ENCODE assay signal across 28 cellular contexts in the genomic region with DNA sequence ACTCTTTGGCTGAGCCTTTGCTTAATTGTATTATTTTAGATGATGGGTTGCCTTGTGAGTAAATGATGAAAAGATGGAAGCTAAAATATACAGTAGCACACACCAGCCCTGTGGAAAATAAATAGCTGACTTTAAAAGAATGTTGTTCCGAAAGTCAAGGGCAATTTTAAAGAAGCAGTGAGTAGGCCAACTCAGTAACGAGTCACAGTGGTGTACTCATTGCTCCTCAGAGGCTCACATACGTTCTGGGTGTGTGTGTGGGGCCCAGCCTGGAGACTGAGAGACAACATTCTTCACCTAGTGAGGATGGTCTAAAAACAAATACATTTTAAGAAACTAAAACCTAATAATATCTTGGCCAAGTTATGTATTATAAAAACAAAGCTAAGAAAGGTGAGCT.
DNase-seq lines count a peak whose midpoint lies in the region; ATAC-seq, FAIRE-seq and TF ChIP-seq lines count a peak whose summit lies in the region.
"Had no signal": no experiment of that assay in that cellular context is flagged by ENCODE, and none has a peak within 500 bp of the region (broad histone marks: within the 10 kb centered on the region; RNA-seq: fewer than 3 reads in every experiment).

No MANE protein-coding gene starts in this region.

- no peaks in the 10 kb centered on the region for H3K36me3 ChIP-seq in MG63
- no peaks in the 10 kb centered on the region for H3K36me3 ChIP-seq in bronchial epithelial cell (ENCODE audit: control insufficient read depth, insufficient read depth, low read length)
- H3K36me3 ChIP-seq in prostate gland = no peaks in the 10 kb centered on the region
- H3K36me3 ChIP-seq: cardiac muscle cell, heart left ventricle, neutrophil, spleen had no signal

- no peak for TF ChIP-seq CTCF in bronchial epithelial cell (IDR thresholded peaks at IDR 0.05; ENCODE audit: insufficient read depth, low read length, severe bottlenecking)
- no peak for TF ChIP-seq CTCF in prostate gland (IDR thresholded peaks at IDR 0.05)

- no peak for ATAC-seq in HG02885 (IDR thresholded peaks at IDR 0.05; ENCODE audit: poor library complexity, unreplicated experiment)
- ATAC-seq: GM12878; heart left ventricle; stimulated activated memory B cell treated with anti-CD40 and anti-IgM and Interleukin-4, amounts not matched to agents 10 μg/mL and 1 μg/mL and 100 μg/mL, for 72 hours had no signal

- no peaks in the 10 kb centered on the region for H3K4me1 ChIP-seq in prostate gland (replicated peaks)
- H3K4me1 ChIP-seq: Caco-2, heart left ventricle, spleen, testis had no signal

- intact Hi-C loops in prostate gland (cut with DNase I) = no loop called here

- no peak for FAIRE-seq in bronchial epithelial cell (lab: Jason Lieb, UNC)
- FAIRE-seq: endometrium, GM12878 had no signal

- 68% methylated on average over 3 of the region's 3 CpGs for WGBS in prostate gland

- H3K4me3 ChIP-seq in MG63 = no peak overlapping the region
- no peak overlapping the region for H3K4me3 ChIP-seq in bronchial epithelial cell (ENCODE audit: low read depth, low read length)
- no peak overlapping the region for H3K4me3 ChIP-seq in prostate gland
- H3K4me3 ChIP-seq: cardiac muscle cell, GM12878, heart left ventricle, spleen, testis had no signal

- H3K27ac ChIP-seq in prostate gland = no peak overlapping the region
- H3K27ac ChIP-seq: cardiac muscle cell, heart left ventricle, neutrophil, spleen, testis had no signal

- no peaks in the 10 kb centered on the region for H3K27me3 ChIP-seq in MG63
- no peaks in the 10 kb centered on the region for H3K27me3 ChIP-seq in bronchial epithelial cell (ENCODE audit: control insufficient read depth, insufficient read depth, low read length)
- H3K27me3 ChIP-seq in prostate gland (replicated peaks; ENCODE audit: insufficient read depth) = no peaks in the 10 kb centered on the region
- H3K27me3 ChIP-seq: cardiac muscle cell, heart left ventricle, neutrophil, spleen, testis had no signal

- H3K9me3 ChIP-seq in MG63 (no peaks in the 10 kb centered on the region), prostate gland (no peaks in the 10 kb centered on the region)
- H3K9me3 ChIP-seq: Caco-2, heart left ventricle, neutrophil, testis had no signal

- peak; percentile 19 for DNase-seq in ELR (ENCODE audit: low read depth)
- peak; percentile 44 for DNase-seq in MG63
- peak; percentile 31 for DNase-seq in bronchial epithelial cell (ENCODE audit: low read depth)
- DNase-seq in kidney tubule cell (ENCODE audit: low spot score) = peak; percentile 60
- DNase-seq in NCI-H345 (lab: John Stamatoyannopoulos, UW) = no peak
- DNase-seq in HuH-7.5 (ENCODE audit: low spot score) = no peak
- no peak for DNase-seq in prostate gland (ENCODE audit: low spot score)
- DNase-seq: activated CD4-positive, alpha-beta T cell treated with anti-CD3 and anti-CD28 coated beads for 4 hours; activated CD8-positive, alpha-beta memory T cell treated with anti-CD3 and anti-CD28 coated beads for 24 hours; activated gamma-delta T cell treated with Interleukin-2 at 50 U/mL for 16 hours; activated T-cell treated with anti-CD3 and anti-CD28 coated beads, Interleukin-2, amount 50 U/mL, for 1 hour; C1 segment of cervical spinal cord; Caco-2; DMS79 treated with DMSO at 0.1 percent for 48 hours; H7; heart left ventricle; NCI-H1417 treated with DMSO at 0.1 percent for 48 hours; NCI-H526; spleen; stimulated activated CD4-positive, alpha-beta T cell treated with anti-CD3 and anti-CD28 coated beads, Interleukin-4, amount 100 ng/mL, for 1 hour; T-helper 2 cell; testis had no signal

- TF ChIP-seq POLR2A in prostate gland (IDR thresholded peaks at IDR 0.05) = no peak

Comparison
In these comparisons a context has a peak if more than half of its experiments do, and no peak if none do; other contexts are left out.
1. DNase-seq: peak in ELR (single experiment), MG63 (single experiment), bronchial epithelial cell (single experiment) and kidney tubule cell (single experiment); none in NCI-H345 (single experiment), HuH-7.5 (single experiment) and prostate gland (single experiment).